Comparison of ENCODE assay signal across 1 cellular context in the genomic region with DNA sequence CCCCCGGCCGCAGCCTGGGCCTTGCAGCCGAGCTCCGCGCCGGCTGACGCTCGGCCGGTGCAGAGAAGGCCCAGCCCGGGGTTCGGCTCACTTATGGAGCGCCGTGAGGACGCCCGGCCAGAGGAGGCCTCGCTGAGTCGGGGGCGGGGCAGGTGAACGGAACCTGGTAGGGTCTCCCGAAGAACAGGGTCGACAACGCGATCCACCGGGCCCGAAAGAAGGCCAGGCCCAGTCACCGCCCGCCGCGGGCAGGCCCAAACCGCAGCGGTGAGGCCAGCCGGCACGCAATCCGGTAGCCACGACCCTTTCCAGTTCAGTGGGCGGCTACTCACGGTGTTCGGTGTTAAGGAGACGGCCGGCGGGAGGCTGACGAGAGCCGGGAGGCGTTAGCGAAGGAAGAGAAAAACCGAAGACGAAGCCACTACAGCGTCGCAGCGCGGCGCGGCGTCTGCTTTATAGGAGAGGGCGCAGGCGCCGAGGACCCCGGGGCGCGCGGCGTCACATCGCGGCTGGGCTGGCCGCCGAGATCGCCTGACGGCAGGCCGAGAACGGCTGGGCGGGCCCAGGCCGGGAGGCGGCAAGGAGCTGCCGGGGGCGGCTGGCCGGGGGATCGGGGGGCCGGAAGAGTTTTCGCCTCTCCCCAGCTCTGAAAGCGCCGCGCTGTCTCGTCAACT.
TF ChIP-seq lines count a peak whose summit lies in the region.

A gene (minus strand): TSS at position 428 of the 674 bp plus-strand sequence. CDS start 2,928 bp downstream, outside the sequence.

TF ChIP-seq in K562, 482 proteins besides CTCF, POLR2A, EP300 and RAD21 (continued from another document and continues in another):
- TF ChIP-seq, protein P1, sequence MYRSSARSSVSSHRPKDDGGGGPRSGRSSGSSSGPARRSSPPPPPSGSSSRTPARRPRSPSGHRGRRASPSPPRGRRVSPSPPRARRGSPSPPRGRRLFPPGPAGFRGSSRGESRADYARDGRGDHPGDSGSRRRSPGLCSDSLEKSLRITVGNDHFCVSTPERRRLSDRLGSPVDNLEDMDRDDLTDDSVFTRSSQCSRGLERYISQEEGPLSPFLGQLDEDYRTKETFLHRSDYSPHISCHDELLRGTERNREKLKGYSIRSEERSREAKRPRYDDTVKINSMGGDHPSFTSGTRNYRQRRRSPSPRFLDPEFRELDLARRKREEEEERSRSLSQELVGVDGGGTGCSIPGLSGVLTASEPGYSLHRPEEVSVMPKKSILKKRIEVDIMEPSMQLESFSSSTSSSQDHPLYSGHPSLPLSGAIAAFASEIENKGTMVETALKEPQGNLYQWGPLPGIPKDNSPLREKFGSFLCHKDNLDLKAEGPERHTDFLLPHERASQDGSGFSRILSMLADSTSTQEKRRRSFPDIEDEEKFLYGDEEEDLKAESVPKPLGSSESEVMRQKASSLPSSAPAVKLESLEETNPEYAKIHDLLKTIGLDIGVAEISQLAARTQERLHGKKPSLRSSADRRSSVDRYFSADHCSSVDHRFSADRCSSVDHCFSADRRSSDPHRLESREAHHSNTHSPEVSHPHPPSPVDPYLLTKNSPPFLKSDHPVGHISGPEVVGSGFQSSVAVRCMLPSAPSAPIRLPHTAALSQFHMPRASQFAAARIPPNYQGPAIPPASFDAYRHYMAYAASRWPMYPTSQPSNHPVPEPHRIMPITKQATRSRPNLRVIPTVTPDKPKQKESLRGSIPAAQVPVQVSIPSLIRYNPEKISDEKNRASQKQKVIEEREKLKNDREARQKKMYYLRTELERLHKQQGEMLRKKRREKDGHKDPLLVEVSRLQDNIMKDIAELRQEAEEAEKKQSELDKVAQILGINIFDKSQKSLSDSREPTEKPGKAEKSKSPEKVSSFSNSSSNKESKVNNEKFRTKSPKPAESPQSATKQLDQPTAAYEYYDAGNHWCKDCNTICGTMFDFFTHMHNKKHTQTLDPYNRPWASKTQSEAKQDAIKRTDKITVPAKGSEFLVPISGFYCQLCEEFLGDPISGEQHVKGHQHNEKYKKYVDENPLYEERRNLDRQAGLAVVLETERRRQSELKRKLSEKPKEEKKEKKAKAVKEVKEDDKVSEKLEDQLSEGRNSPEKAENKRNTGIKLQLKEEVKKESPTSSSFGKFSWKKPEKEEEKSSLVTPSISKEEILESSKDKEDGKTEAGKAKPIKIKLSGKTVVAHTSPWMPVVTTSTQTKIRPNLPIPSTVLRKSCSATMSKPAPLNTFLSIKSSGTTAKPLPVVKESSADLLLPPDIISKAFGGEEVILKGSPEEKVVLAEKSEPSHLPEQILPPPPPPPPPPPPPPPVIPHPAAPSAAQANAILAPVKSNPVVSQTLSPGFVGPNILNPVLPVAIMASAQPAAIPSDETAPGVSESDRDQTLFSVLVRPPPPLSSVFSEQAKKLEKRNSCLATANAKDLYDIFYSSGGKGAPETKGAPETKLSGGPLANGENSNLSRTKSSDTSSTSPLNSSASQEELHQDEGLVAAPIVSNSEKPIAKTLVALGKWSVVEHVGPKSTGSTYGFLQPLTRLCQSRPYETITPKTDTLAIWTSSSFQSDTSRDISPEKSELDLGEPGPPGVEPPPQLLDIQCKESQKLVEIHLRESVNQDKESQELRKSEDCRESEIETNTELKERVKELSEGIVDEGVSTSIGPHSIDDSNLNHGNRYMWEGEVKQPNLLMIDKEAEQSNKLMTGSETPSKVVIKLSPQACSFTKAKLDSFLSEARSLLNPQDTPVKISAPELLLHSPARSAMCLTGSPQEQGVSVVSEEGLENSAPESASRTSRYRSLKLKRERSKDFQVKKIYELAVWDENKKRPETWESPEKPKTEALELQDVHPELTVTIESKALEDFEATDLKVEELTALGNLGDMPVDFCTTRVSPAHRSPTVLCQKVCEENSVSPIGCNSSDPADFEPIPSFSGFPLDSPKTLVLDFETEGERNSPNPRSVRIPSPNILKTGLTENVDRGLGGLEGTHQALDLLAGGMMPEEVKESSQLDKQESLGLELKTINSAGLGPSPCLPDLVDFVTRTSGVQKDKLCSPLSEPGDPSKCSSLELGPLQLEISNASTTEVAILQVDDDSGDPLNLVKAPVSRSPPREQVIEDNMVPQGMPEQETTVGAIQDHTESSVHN (IDR thresholded peaks at IDR 0.05; ENCODE audit: borderline replicate concordance in 1 of 2, low read depth in 1 of 2) = no peak
- TF ChIP-seq BRD4 (IDR thresholded peaks at IDR 0.05) = 0 out of 2 replicates have a peak, but pooled peaks have one; percentile 40
- 0 out of 2 replicates have a peak, but pooled peaks have one; percentile 12 for TF ChIP-seq ELF2 (CRISPR knock-in tag; IDR thresholded peaks at IDR 0.05)
- TF ChIP-seq, protein P2, sequence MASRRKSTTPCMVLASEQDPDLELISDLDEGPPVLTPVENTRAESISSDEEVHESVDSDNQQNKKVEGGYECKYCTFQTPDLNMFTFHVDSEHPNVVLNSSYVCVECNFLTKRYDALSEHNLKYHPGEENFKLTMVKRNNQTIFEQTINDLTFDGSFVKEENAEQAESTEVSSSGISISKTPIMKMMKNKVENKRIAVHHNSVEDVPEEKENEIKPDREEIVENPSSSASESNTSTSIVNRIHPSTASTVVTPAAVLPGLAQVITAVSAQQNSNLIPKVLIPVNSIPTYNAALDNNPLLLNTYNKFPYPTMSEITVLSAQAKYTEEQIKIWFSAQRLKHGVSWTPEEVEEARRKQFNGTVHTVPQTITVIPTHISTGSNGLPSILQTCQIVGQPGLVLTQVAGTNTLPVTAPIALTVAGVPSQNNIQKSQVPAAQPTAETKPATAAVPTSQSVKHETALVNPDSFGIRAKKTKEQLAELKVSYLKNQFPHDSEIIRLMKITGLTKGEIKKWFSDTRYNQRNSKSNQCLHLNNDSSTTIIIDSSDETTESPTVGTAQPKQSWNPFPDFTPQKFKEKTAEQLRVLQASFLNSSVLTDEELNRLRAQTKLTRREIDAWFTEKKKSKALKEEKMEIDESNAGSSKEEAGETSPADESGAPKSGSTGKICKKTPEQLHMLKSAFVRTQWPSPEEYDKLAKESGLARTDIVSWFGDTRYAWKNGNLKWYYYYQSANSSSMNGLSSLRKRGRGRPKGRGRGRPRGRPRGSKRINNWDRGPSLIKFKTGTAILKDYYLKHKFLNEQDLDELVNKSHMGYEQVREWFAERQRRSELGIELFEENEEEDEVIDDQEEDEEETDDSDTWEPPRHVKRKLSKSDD (conservative IDR thresholded peaks at IDR 0.05; ENCODE audit: low read length) = no peak
- no peak for TF ChIP-seq ESRRB (CRISPR knock-in tag; IDR thresholded peaks at IDR 0.05; ENCODE audit: borderline replicate concordance)
- TF ChIP-seq MEIS2 (IDR thresholded peaks at IDR 0.05; ENCODE audit: partially characterized antibody) = no peak
- peak; percentile 54; the same call in 1 of the 2 replicates for TF ChIP-seq RNF2 (IDR thresholded peaks at IDR 0.05)
- no peak for TF ChIP-seq BCL6 (CRISPR knock-in tag; IDR thresholded peaks at IDR 0.05)
- no peak for TF ChIP-seq ZNF57 (CRISPR knock-in tag; IDR thresholded peaks at IDR 0.05)
- peak; percentile 34 for TF ChIP-seq CHD1 (IDR thresholded peaks at IDR 0.05; ENCODE audit: low read length)
- peak; percentile 20 for TF ChIP-seq FUS (optimal IDR thresholded peaks at IDR 0.05; ENCODE audit: low read depth, low read length)
- TF ChIP-seq ZSCAN32 (CRISPR knock-in tag; IDR thresholded peaks at IDR 0.05) = no peak
- peak; percentile 40; the same call in 1 of the 2 replicates for TF ChIP-seq HDAC2 (IDR thresholded peaks at IDR 0.05)
- peak; percentile 80 for TF ChIP-seq TAF9B (IDR thresholded peaks at IDR 0.05; ENCODE audit: partially characterized antibody)
- no peak for TF ChIP-seq CBX3 (IDR thresholded peaks at IDR 0.05; ENCODE audit: borderline replicate concordance in 1 of 2, low read length in 2 of 2)
- TF ChIP-seq, protein P3, sequence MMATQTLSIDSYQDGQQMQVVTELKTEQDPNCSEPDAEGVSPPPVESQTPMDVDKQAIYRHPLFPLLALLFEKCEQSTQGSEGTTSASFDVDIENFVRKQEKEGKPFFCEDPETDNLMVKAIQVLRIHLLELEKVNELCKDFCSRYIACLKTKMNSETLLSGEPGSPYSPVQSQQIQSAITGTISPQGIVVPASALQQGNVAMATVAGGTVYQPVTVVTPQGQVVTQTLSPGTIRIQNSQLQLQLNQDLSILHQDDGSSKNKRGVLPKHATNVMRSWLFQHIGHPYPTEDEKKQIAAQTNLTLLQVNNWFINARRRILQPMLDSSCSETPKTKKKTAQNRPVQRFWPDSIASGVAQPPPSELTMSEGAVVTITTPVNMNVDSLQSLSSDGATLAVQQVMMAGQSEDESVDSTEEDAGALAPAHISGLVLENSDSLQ (IDR thresholded peaks at IDR 0.05) = no peak
- TF ChIP-seq TAF1 (IDR thresholded peaks at IDR 0.05; ENCODE audit: control insufficient read depth, extremely low read depth, insufficient read depth, low read length, severe bottlenecking) = peak; percentile 96
- peak; percentile 76 for TF ChIP-seq ZNF431 (CRISPR knock-in tag; IDR thresholded peaks at IDR 0.05)
- no peak for TF ChIP-seq HDAC3 (IDR thresholded peaks at IDR 0.05; ENCODE audit: borderline replicate concordance, partially characterized antibody)
- TF ChIP-seq RAD51 (IDR thresholded peaks at IDR 0.05; ENCODE audit: borderline replicate concordance, low read depth) = no peak
- peak; percentile 43; the same call in 1 of the 2 replicates for TF ChIP-seq NCOR1 (IDR thresholded peaks at IDR 0.05)
- TF ChIP-seq, protein P4, sequence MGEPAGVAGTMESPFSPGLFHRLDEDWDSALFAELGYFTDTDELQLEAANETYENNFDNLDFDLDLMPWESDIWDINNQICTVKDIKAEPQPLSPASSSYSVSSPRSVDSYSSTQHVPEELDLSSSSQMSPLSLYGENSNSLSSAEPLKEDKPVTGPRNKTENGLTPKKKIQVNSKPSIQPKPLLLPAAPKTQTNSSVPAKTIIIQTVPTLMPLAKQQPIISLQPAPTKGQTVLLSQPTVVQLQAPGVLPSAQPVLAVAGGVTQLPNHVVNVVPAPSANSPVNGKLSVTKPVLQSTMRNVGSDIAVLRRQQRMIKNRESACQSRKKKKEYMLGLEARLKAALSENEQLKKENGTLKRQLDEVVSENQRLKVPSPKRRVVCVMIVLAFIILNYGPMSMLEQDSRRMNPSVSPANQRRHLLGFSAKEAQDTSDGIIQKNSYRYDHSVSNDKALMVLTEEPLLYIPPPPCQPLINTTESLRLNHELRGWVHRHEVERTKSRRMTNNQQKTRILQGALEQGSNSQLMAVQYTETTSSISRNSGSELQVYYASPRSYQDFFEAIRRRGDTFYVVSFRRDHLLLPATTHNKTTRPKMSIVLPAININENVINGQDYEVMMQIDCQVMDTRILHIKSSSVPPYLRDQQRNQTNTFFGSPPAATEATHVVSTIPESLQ (CRISPR knock-in tag; IDR thresholded peaks at IDR 0.05) = no peak
- TF ChIP-seq GABPB1 (CRISPR knock-in tag; IDR thresholded peaks at IDR 0.05) = peak; percentile 80; the same call in 1 of the 2 replicates
- no peak for TF ChIP-seq TRIM28 (IDR thresholded peaks at IDR 0.05)
- no peak for TF ChIP-seq EWSR1 (IDR thresholded peaks at IDR 0.05; ENCODE audit: borderline replicate concordance, low read depth, partially characterized antibody)
- TF ChIP-seq CBX5 (IDR thresholded peaks at IDR 0.05; ENCODE audit: borderline replicate concordance, low read depth) = no peak
- no peak for TF ChIP-seq JUNB (CRISPR knock-in tag; conservative IDR thresholded peaks at IDR 0.05)
- TF ChIP-seq JUND (IDR thresholded peaks at IDR 0.05; ENCODE audit: borderline replicate concordance, low read depth, low read length) = 0 out of 2 replicates have a peak, but pooled peaks have one; percentile 21
- peak; percentile 31; the same call in 1 of the 3 replicates for TF ChIP-seq JUND (tag; IDR thresholded peaks at IDR 0.05; ENCODE audit: borderline replicate concordance, low read depth, low read length)
- TF ChIP-seq TEAD2 (tag; IDR thresholded peaks at IDR 0.05) = no peak
- no peak; the same call in 1 of the 2 replicates for TF ChIP-seq ZNF143 (CRISPR knock-in tag; IDR thresholded peaks at IDR 0.05)
- TF ChIP-seq ZNF146 (CRISPR knock-in tag; IDR thresholded peaks at IDR 0.05; ENCODE audit: unreplicated experiment) = no peak
- peak; percentile 73; the same call in 1 of the 2 replicates for TF ChIP-seq ILF3 (IDR thresholded peaks at IDR 0.05; ENCODE audit: borderline replicate concordance)
- TF ChIP-seq, protein P5, sequence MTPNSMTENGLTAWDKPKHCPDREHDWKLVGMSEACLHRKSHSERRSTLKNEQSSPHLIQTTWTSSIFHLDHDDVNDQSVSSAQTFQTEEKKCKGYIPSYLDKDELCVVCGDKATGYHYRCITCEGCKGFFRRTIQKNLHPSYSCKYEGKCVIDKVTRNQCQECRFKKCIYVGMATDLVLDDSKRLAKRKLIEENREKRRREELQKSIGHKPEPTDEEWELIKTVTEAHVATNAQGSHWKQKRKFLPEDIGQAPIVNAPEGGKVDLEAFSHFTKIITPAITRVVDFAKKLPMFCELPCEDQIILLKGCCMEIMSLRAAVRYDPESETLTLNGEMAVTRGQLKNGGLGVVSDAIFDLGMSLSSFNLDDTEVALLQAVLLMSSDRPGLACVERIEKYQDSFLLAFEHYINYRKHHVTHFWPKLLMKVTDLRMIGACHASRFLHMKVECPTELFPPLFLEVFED (CRISPR knock-in tag; conservative IDR thresholded peaks at IDR 0.05) = no peak
- TF ChIP-seq, protein P6, sequence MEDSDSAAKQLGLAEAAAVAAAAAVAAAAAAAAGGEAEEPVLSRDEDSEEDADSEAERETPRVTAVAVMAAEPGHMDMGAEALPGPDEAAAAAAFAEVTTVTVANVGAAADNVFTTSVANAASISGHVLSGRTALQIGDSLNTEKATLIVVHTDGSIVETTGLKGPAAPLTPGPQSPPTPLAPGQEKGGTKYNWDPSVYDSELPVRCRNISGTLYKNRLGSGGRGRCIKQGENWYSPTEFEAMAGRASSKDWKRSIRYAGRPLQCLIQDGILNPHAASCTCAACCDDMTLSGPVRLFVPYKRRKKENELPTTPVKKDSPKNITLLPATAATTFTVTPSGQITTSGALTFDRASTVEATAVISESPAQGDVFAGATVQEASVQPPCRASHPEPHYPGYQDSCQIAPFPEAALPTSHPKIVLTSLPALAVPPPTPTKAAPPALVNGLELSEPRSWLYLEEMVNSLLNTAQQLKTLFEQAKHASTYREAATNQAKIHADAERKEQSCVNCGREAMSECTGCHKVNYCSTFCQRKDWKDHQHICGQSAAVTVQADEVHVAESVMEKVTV (CRISPR knock-in tag; IDR thresholded peaks at IDR 0.05) = no peak
- TF ChIP-seq ETV6 (IDR thresholded peaks at IDR 0.05; ENCODE audit: borderline replicate concordance in 1 of 2, low read depth in 2 of 2, low read length in 1 of 2) = no peak
- TF ChIP-seq ETV6 (CRISPR knock-in tag; IDR thresholded peaks at IDR 0.05; ENCODE audit: borderline replicate concordance) = peak; percentile 86; the same call in 1 of the 2 replicates
- TF ChIP-seq ASH1L (IDR thresholded peaks at IDR 0.05; ENCODE audit: borderline replicate concordance, low read depth, partially characterized antibody) = no peak
- TF ChIP-seq, protein P7, sequence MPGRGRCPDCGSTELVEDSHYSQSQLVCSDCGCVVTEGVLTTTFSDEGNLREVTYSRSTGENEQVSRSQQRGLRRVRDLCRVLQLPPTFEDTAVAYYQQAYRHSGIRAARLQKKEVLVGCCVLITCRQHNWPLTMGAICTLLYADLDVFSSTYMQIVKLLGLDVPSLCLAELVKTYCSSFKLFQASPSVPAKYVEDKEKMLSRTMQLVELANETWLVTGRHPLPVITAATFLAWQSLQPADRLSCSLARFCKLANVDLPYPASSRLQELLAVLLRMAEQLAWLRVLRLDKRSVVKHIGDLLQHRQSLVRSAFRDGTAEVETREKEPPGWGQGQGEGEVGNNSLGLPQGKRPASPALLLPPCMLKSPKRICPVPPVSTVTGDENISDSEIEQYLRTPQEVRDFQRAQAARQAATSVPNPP (IDR thresholded peaks at IDR 0.05; ENCODE audit: borderline replicate concordance, insufficient read depth, insufficient read length) = no peak
